ENCODE assay signal across 17 cellular contexts in the genomic region with DNA sequence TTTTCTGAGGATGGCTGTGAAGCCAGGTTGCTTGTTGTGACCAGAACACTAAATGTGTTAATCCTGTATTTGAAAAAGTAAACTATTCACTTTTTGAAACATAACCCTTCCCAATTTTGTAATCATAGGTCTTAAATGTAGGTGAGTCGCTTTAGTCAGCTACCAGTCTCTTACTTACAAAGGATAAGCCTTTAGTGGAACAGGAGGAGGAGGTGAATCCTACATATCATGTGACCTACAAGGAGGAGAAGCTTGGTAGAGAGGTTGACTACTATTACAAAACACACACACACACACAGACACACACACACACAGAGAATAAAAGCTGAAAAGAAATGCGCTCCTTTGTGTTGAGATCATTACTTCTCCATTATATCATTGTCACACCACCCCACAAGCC.
"Had no signal": no experiment of that assay in that cellular context is flagged by ENCODE, and none has a peak within 500 bp of the region (broad histone marks: within the 10 kb centered on the region; RNA-seq: fewer than 3 reads in every experiment).

No MANE protein-coding gene starts in this region.

- H3K36me3 Mint-ChIP-seq: activated naive CD4-positive, alpha-beta T cell treated with anti-CD3 and anti-CD28 coated beads, Interleukin-2, amount 50 U/mL, for 24 hours; memory B cell had no signal

- H3K27ac Mint-ChIP-seq: activated B cell treated with CpG ODN at 0.5 μM for 24 hours; activated naive CD4-positive, alpha-beta T cell treated with anti-CD3 and anti-CD28 coated beads, Interleukin-2, amount 50 U/mL, for 24 hours; dendritic cell treated with granulocyte-macrophage colony-stimulating factor and Interleukin-4, amounts not matched to agents 40 ng/mL and 50 ng/mL, for 4 days; memory B cell; nephron; T-helper 17 cell had no signal

- H3K27ac ChIP-seq: body of pancreas, left lung, sigmoid colon had no signal

- ATAC-seq: body of pancreas, left lung, T-helper 17 cell had no signal

- H3K4me1 ChIP-seq: body of pancreas, left lung, sigmoid colon had no signal

- H3K4me1 Mint-ChIP-seq: activated naive CD4-positive, alpha-beta T cell treated with anti-CD3 and anti-CD28 coated beads, Interleukin-2, amount 50 U/mL, for 24 hours had no signal

- H3K27me3 Mint-ChIP-seq: activated B cell treated with CpG ODN at 0.5 μM for 24 hours; dendritic cell treated with granulocyte-macrophage colony-stimulating factor and Interleukin-4, amounts not matched to agents 40 ng/mL and 50 ng/mL, for 4 days; memory B cell had no signal

- H3K9me3 Mint-ChIP-seq: activated B cell treated with CpG ODN at 0.5 μM for 24 hours; activated naive CD4-positive, alpha-beta T cell treated with anti-CD3 and anti-CD28 coated beads, Interleukin-2, amount 50 U/mL, for 24 hours; dendritic cell treated with granulocyte-macrophage colony-stimulating factor and Interleukin-4, amounts not matched to agents 40 ng/mL and 50 ng/mL, for 4 days; memory B cell; nephron had no signal

- H3K27me3 ChIP-seq: body of pancreas, left lung, sigmoid colon had no signal

- DNase-seq: activated B cell treated with CpG ODN at 0.5 μM for 24 hours; activated CD4-positive, alpha-beta T cell treated with anti-CD3 and anti-CD28 coated beads, Interleukin-2, amount 50 U/mL, for 1 hour; activated effector memory CD4-positive, alpha-beta T cell treated with Interleukin-2 at 50 U/mL for 16 hours; amniotic stem cell; body of pancreas; glutamatergic neuron; left lung; sigmoid colon; stimulated activated CD4-positive, alpha-beta T cell treated with anti-CD3 and anti-CD28 coated beads, Interleukin-12 subunit alpha, Interleukin-12 subunit beta, amount 100 ng/mL, for 4 hours; stimulated activated naive CD4-positive, alpha-beta T cell; substantia nigra; T-helper 17 cell; trophoblast cell had no signal

- H3K36me3 ChIP-seq: left lung, sigmoid colon had no signal

- H3K9me3 ChIP-seq: body of pancreas, left lung, sigmoid colon had no signal

- H3K4me3 ChIP-seq: body of pancreas, left lung, sigmoid colon had no signal

- H3K4me3 Mint-ChIP-seq: activated B cell treated with CpG ODN at 0.5 μM for 24 hours; activated naive CD4-positive, alpha-beta T cell treated with anti-CD3 and anti-CD28 coated beads, Interleukin-2, amount 50 U/mL, for 24 hours; dendritic cell treated with granulocyte-macrophage colony-stimulating factor and Interleukin-4, amounts not matched to agents 40 ng/mL and 50 ng/mL, for 4 days; memory B cell; nephron; T-helper 17 cell had no signal
